Comparison of ENCODE assay signal across 8 cellular contexts in the genomic region with DNA sequence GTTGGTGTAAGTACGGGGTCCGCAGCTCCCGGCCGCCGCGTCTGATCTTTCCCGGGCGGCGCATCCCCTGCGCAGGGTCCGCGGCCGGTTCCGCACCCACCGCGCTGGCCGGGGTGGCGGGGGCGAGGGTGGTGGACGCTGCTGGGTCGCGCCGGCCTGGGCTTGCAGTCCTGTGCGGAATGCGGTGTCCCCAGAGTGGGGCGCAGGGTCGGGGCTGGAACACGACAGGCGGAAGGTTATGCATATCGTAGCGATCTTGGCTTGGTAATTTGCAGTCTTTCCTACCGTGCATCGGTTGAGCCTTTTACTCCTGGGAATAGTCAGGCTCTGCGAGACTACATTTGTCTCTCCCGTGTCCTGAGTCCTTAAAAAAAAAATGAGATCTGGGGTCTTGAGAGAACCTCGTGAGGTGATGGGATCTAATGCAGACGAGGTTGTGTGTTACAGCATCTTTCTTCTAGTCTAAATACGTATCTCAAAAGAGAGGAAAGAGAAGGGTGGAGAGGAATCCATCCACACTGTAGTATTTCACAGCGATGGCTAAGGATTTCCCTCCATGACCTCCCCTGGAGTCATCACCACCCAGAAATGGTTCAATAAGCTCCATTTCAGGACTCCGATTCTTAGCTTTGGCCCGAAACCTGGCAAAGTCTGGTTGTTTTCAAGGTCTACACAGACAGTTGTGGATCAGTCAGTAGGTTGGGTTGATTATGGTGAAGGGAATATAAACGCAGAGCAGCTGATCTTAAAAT. TPM values are rescaled to one million over a fixed set of nuclear protein-coding genes. Genes with fewer than 3 reads are reported as not detected.
DNase-seq lines count a peak whose midpoint lies in the region; ATAC-seq and TF ChIP-seq lines count a peak whose summit lies in the region.

No MANE protein-coding gene starts in this region.

- DNase-seq in activated CD8-positive, alpha-beta memory T cell treated with anti-CD3 and anti-CD28 coated beads, Interleukin-2, amount 10 ng/mL, durations not matched to agents 7 days and 5 days = no peak
- DNase-seq in activated CD8-positive, alpha-beta memory T cell treated with anti-CD3 and anti-CD28 coated beads for 24 hours = no peak
- DNase-seq in NCI-H1105 treated with DMSO at 0.1 percent for 48 hours (lab: John Stamatoyannopoulos, UW) = peak; percentile 39
- DNase-seq in activated naive CD8-positive, alpha-beta T cell treated with anti-CD3 and anti-CD28 coated beads, Interleukin-2, amount 50 U/mL, for 24 hours = peak; percentile 13
- DNase-seq in smooth muscle cell (lab: John Stamatoyannopoulos, UW; ENCODE audit: unreplicated experiment) = no peak
- no peak for DNase-seq in NCI-H510A (lab: John Stamatoyannopoulos, UW)

- H3K9ac ChIP-seq in iPS-18a (ENCODE audit: low read length) (peak overlapping the region; percentile 85), smooth muscle cell (ENCODE audit: low read depth) (peak overlapping the region; percentile 97)

- under 1% methylated on average over 40 of the region's 42 CpGs for WGBS in smooth muscle cell (ENCODE audit: low lambda C conversion rate)

- peaks cover 11% of the 10 kb centered on the region for H3K36me3 ChIP-seq in iPS-18a (ENCODE audit: control insufficient read depth, low read depth, low read length)
- no peaks in the 10 kb centered on the region for H3K36me3 ChIP-seq in smooth muscle cell (ENCODE audit: low read depth)

- CTCF ChIA-PET in activated CD8-positive, alpha-beta memory T cell treated with anti-CD3 and anti-CD28 coated beads, Interleukin-2, amount 10 ng/mL, durations not matched to agents 7 days and 5 days (lab: Charles Lee) = interaction anchor here (0.6 to 1.4 kb wide), 4 partner anchors 9 to 504 kb away, joined by 3 to 6 read pairs (median 4); no protein-coding TSS in a partner anchor

- no peak for ATAC-seq in activated CD8-positive, alpha-beta memory T cell treated with anti-CD3 and anti-CD28 coated beads, Interleukin-2, amount 10 ng/mL, durations not matched to agents 7 days and 5 days
- ATAC-seq in activated naive CD8-positive, alpha-beta T cell treated with anti-CD3 and anti-CD28 coated beads, Interleukin-2, amount 50 U/mL, for 24 hours = no peak
- no peak for ATAC-seq in HG03469 (IDR thresholded peaks at IDR 0.05; ENCODE audit: unreplicated experiment)

- peaks cover 58% of the 10 kb centered on the region for H3K79me2 ChIP-seq in smooth muscle cell (ENCODE audit: low read depth)

- peaks cover 14% of the 10 kb centered on the region for H3K27me3 Mint-ChIP-seq in activated CD8-positive, alpha-beta memory T cell treated with anti-CD3 and anti-CD28 coated beads, Interleukin-2, amount 10 ng/mL, durations not matched to agents 7 days and 5 days
- H3K27me3 Mint-ChIP-seq in activated naive CD8-positive, alpha-beta T cell treated with anti-CD3 and anti-CD28 coated beads, Interleukin-2, amount 50 U/mL, for 24 hours = peaks cover 18% of the 10 kb centered on the region

- peak overlapping the region; percentile 73 for H3K4me3 Mint-ChIP-seq in activated CD8-positive, alpha-beta memory T cell treated with anti-CD3 and anti-CD28 coated beads, Interleukin-2, amount 10 ng/mL, durations not matched to agents 7 days and 5 days
- H3K4me3 Mint-ChIP-seq in activated naive CD8-positive, alpha-beta T cell treated with anti-CD3 and anti-CD28 coated beads, Interleukin-2, amount 50 U/mL, for 24 hours = peak overlapping the region; percentile 85

- no peak for TF ChIP-seq CTCF in smooth muscle cell (IDR thresholded peaks at IDR 0.05; ENCODE audit: borderline replicate concordance, insufficient read depth, poor library complexity, severe bottlenecking)

- H3K4me3 ChIP-seq in iPS-18a (ENCODE audit: low read length) (peak overlapping the region; percentile 99), smooth muscle cell (peak overlapping the region; percentile 92)

- H3K27me3 ChIP-seq in iPS-18a (ENCODE audit: control insufficient read depth, insufficient read depth, low read length) = peaks cover 17% of the 10 kb centered on the region
- no peaks in the 10 kb centered on the region for H3K27me3 ChIP-seq in smooth muscle cell (ENCODE audit: low read depth)

- peaks cover 42% of the 10 kb centered on the region for H3K4me1 ChIP-seq in iPS-18a (ENCODE audit: control insufficient read depth, low read depth, low read length)
- peaks cover 34% of the 10 kb centered on the region for H3K4me1 ChIP-seq in smooth muscle cell (ENCODE audit: low read depth)

- H3K27ac ChIP-seq in iPS-18a (ENCODE audit: low read length) = no peak overlapping the region
- H3K27ac ChIP-seq in smooth muscle cell (ENCODE audit: low read depth) = peak overlapping the region; percentile 99

- no peak overlapping the region for H2AFZ ChIP-seq in smooth muscle cell (ENCODE audit: low read depth)

- H4K20me1 ChIP-seq in smooth muscle cell (ENCODE audit: low read depth) = peaks cover 56% of the 10 kb centered on the region

- no peaks in the 10 kb centered on the region for H3K9me3 Mint-ChIP-seq in activated CD8-positive, alpha-beta memory T cell treated with anti-CD3 and anti-CD28 coated beads, Interleukin-2, amount 10 ng/mL, durations not matched to agents 7 days and 5 days (ENCODE audit: low read depth)
- no peaks in the 10 kb centered on the region for H3K9me3 Mint-ChIP-seq in activated naive CD8-positive, alpha-beta T cell treated with anti-CD3 and anti-CD28 coated beads, Interleukin-2, amount 50 U/mL, for 24 hours

- H3K27ac Mint-ChIP-seq in activated CD8-positive, alpha-beta memory T cell treated with anti-CD3 and anti-CD28 coated beads, Interleukin-2, amount 10 ng/mL, durations not matched to agents 7 days and 5 days = peak overlapping the region; percentile 9
- H3K27ac Mint-ChIP-seq in activated naive CD8-positive, alpha-beta T cell treated with anti-CD3 and anti-CD28 coated beads, Interleukin-2, amount 50 U/mL, for 24 hours = peak overlapping the region; percentile 71

- H3K9me3 ChIP-seq in iPS-18a (ENCODE audit: control insufficient read depth, low read depth, low read length) (no peaks in the 10 kb centered on the region), smooth muscle cell (replicated peaks; ENCODE audit: low read depth) (no peaks in the 10 kb centered on the region)

- no peaks in the 10 kb centered on the region for H3K36me3 Mint-ChIP-seq in activated CD8-positive, alpha-beta memory T cell treated with anti-CD3 and anti-CD28 coated beads, Interleukin-2, amount 10 ng/mL, durations not matched to agents 7 days and 5 days
- H3K36me3 Mint-ChIP-seq in activated naive CD8-positive, alpha-beta T cell treated with anti-CD3 and anti-CD28 coated beads, Interleukin-2, amount 50 U/mL, for 24 hours (ENCODE audit: low read depth) = peaks cover 1% of the 10 kb centered on the region

- peaks cover 46% of the 10 kb centered on the region for H3F3A ChIP-seq in smooth muscle cell (ENCODE audit: low read depth)

- peaks cover 25% of the 10 kb centered on the region for H3K4me1 Mint-ChIP-seq in activated CD8-positive, alpha-beta memory T cell treated with anti-CD3 and anti-CD28 coated beads, Interleukin-2, amount 10 ng/mL, durations not matched to agents 7 days and 5 days
- peaks cover 39% of the 10 kb centered on the region for H3K4me1 Mint-ChIP-seq in activated naive CD8-positive, alpha-beta T cell treated with anti-CD3 and anti-CD28 coated beads, Interleukin-2, amount 50 U/mL, for 24 hours

- peak overlapping the region; percentile 96 for H3K4me2 ChIP-seq in smooth muscle cell

RNA-seq across cellular contexts. Expression of gene ATP1B1, which starts 0.6 kb away (rescaled TPM):
- total RNA-seq in activated CD8-positive, alpha-beta memory T cell treated with anti-CD3 and anti-CD28 coated beads, Interleukin-2, amount 10 ng/mL, durations not matched to agents 7 days and 5 days = 1 to 10 TPM; 4.0 to 5.4 TPM
- 347 and 400 TPM in 2 replicates for total RNA-seq in smooth muscle cell
- 140 and 144 TPM in 2 replicates for polyA plus RNA-seq in smooth muscle cell

Comparison
In these comparisons a context has a peak if more than half of its experiments do, and no peak if none do; other contexts are left out.
1. DNase-seq: peak in NCI-H1105 treated with DMSO at 0.1 percent for 48 hours (single experiment) and activated naive CD8-positive, alpha-beta T cell treated with anti-CD3 and anti-CD28 coated beads, Interleukin-2, amount 50 U/mL, for 24 hours (single experiment); none in activated CD8-positive, alpha-beta memory T cell treated with anti-CD3 and anti-CD28 coated beads, Interleukin-2, amount 10 ng/mL, durations not matched to agents 7 days and 5 days (single experiment), activated CD8-positive, alpha-beta memory T cell treated with anti-CD3 and anti-CD28 coated beads for 24 hours (single experiment), smooth muscle cell (single experiment) and NCI-H510A (single experiment).
2. RNA of gene ATP1B1, which starts 0.6 kb away (total RNA-seq): 347 to 400 TPM in smooth muscle cell; 4.0 to 5.4 TPM in activated CD8-positive, alpha-beta memory T cell treated with anti-CD3 and anti-CD28 coated beads, Interleukin-2, amount 10 ng/mL, durations not matched to agents 7 days and 5 days; every median in the first group is over 10 times any median in the second.